ENCODE assay signal across 1 cellular context in the genomic region with DNA sequence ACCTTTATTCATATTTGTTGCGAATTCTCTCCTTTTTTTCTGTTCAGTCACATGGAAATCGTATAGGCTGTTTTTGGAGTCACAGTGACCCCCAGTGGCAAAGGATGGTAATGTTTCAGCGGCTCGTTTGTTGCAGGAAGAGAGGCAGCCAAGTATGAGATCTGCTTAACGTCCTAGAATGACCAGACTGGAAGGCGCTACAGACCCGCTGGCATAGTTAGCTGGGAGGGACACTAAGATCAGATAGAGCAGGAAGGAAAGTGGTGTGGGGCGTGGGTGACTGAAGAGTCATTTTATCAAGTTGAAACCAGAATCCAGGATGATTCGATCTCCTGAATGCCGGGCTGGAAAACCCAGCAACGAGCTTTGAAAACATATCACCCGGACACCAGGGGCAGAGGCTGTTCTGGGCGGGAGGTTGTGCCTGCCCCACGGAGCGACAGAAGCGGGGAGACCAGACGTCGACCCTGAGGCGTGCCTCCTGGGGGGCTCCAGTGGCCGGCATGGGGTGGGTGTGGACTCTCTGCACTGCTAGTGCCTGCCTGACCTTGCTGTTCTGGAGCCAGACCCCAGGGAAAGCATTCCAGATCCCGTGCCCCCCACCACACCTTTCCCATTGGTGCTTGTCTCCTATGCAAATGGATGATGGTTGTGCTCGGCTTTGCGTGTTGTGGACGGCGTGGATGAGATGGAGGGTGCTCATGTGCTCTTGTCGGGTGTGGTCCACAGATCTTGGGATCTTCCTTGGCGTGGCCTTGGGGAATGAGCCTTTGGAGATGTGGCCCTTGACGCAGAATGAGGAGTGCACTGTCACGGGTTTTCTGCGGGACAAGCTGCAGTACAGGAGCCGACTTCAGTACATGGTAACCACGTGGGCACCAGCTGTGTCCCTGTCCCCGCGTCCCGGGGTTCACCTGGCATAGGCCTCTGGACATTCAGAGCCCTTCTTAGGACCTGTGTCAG.
A peak's percentile ranks its signal among the peaks of the same experiment; 100 is the strongest.
TF ChIP-seq lines count a peak whose summit lies in the region.

No MANE protein-coding gene starts in this region.

TF ChIP-seq in HEK293, 187 proteins besides CTCF, POLR2A, EP300 and RAD21 (continued from another document and continues in another):
- TF ChIP-seq, protein P1, sequence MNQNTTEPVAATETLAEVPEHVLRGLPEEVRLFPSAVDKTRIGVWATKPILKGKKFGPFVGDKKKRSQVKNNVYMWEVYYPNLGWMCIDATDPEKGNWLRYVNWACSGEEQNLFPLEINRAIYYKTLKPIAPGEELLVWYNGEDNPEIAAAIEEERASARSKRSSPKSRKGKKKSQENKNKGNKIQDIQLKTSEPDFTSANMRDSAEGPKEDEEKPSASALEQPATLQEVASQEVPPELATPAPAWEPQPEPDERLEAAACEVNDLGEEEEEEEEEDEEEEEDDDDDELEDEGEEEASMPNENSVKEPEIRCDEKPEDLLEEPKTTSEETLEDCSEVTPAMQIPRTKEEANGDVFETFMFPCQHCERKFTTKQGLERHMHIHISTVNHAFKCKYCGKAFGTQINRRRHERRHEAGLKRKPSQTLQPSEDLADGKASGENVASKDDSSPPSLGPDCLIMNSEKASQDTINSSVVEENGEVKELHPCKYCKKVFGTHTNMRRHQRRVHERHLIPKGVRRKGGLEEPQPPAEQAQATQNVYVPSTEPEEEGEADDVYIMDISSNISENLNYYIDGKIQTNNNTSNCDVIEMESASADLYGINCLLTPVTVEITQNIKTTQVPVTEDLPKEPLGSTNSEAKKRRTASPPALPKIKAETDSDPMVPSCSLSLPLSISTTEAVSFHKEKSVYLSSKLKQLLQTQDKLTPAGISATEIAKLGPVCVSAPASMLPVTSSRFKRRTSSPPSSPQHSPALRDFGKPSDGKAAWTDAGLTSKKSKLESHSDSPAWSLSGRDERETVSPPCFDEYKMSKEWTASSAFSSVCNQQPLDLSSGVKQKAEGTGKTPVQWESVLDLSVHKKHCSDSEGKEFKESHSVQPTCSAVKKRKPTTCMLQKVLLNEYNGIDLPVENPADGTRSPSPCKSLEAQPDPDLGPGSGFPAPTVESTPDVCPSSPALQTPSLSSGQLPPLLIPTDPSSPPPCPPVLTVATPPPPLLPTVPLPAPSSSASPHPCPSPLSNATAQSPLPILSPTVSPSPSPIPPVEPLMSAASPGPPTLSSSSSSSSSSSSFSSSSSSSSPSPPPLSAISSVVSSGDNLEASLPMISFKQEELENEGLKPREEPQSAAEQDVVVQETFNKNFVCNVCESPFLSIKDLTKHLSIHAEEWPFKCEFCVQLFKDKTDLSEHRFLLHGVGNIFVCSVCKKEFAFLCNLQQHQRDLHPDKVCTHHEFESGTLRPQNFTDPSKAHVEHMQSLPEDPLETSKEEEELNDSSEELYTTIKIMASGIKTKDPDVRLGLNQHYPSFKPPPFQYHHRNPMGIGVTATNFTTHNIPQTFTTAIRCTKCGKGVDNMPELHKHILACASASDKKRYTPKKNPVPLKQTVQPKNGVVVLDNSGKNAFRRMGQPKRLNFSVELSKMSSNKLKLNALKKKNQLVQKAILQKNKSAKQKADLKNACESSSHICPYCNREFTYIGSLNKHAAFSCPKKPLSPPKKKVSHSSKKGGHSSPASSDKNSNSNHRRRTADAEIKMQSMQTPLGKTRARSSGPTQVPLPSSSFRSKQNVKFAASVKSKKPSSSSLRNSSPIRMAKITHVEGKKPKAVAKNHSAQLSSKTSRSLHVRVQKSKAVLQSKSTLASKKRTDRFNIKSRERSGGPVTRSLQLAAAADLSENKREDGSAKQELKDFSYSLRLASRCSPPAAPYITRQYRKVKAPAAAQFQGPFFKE (tag by site-specific recombination; IDR thresholded peaks at IDR 0.05; ENCODE audit: borderline replicate concordance) = no peak
- TF ChIP-seq ZNF626 (tag by site-specific recombination; IDR thresholded peaks at IDR 0.05) (no peak), ZNF777 (tag by site-specific recombination; IDR thresholded peaks at IDR 0.05; ENCODE audit: borderline replicate concordance) (0 out of 2 replicates have a peak, but pooled peaks have one; percentile 11), FEZF1 (tag by site-specific recombination; IDR thresholded peaks at IDR 0.05) (no peak), SCRT1 (tag by site-specific recombination; IDR thresholded peaks at IDR 0.05; ENCODE audit: borderline replicate concordance) (no peak), ZNF654 (tag by site-specific recombination; IDR thresholded peaks at IDR 0.05; ENCODE audit: low read depth) (peak; percentile 96), ZFP37 (tag by site-specific recombination; IDR thresholded peaks at IDR 0.05) (no peak), ZNF248 (tag by site-specific recombination; IDR thresholded peaks at IDR 0.05) (no peak), KLF9 (tag by site-specific recombination; IDR thresholded peaks at IDR 0.05; ENCODE audit: low read depth) (0 out of 2 replicates have a peak, but pooled peaks have one; percentile 23), ZNF664 (tag by site-specific recombination; IDR thresholded peaks at IDR 0.05) (no peak), ZNF266 (tag by site-specific recombination; IDR thresholded peaks at IDR 0.05; ENCODE audit: low read depth) (no peak), ZNF521 (tag by site-specific recombination; IDR thresholded peaks at IDR 0.05) (no peak), ZSCAN30 (tag by site-specific recombination; IDR thresholded peaks at IDR 0.05) (no peak), TSHZ1 (tag by site-specific recombination; IDR thresholded peaks at IDR 0.05; ENCODE audit: borderline replicate concordance) (no peak), IKZF3 (tag by site-specific recombination; IDR thresholded peaks at IDR 0.05) (no peak), OSR2 (tag by site-specific recombination; IDR thresholded peaks at IDR 0.05) (no peak), HOXA7 (CRISPR knock-in tag; IDR thresholded peaks at IDR 0.05; ENCODE audit: borderline replicate concordance) (no peak), KLF16 (tag by site-specific recombination; IDR thresholded peaks at IDR 0.05) (no peak), ZNF561 (tag by site-specific recombination; IDR thresholded peaks at IDR 0.05; ENCODE audit: borderline replicate concordance) (no peak), ZBTB26 (tag by site-specific recombination; optimal IDR thresholded peaks at IDR 0.05) (no peak), ZFP69B (tag by site-specific recombination; IDR thresholded peaks at IDR 0.05) (no peak), ZNF157 (tag by site-specific recombination; IDR thresholded peaks at IDR 0.05) (no peak), ZNF416 (tag by site-specific recombination; IDR thresholded peaks at IDR 0.05) (no peak), REST (tag by site-specific recombination; IDR thresholded peaks at IDR 0.05) (no peak), ZNF214 (tag by site-specific recombination; IDR thresholded peaks at IDR 0.05; ENCODE audit: borderline replicate concordance) (no peak), ZNF473 (tag by site-specific recombination; IDR thresholded peaks at IDR 0.05) (no peak), ZNF146 (tag by site-specific recombination; IDR thresholded peaks at IDR 0.05) (no peak), ATF2 (tag by site-specific recombination; IDR thresholded peaks at IDR 0.05; ENCODE audit: low read depth) (no peak), ZNF596 (tag by site-specific recombination; IDR thresholded peaks at IDR 0.05) (no peak), ZNF544 (tag by site-specific recombination; IDR thresholded peaks at IDR 0.05) (no peak), ZNF600 (tag by site-specific recombination; IDR thresholded peaks at IDR 0.05) (peak; percentile 65; the same call in 1 of the 2 replicates), ZNF549 (tag by site-specific recombination; IDR thresholded peaks at IDR 0.05) (no peak), ZFHX2 (tag by site-specific recombination; conservative IDR thresholded peaks at IDR 0.05) (no peak), ZBTB8A (tag by site-specific recombination; IDR thresholded peaks at IDR 0.05) (no peak), SCRT2 (tag by site-specific recombination; IDR thresholded peaks at IDR 0.05) (no peak)
- TF ChIP-seq, protein P2, sequence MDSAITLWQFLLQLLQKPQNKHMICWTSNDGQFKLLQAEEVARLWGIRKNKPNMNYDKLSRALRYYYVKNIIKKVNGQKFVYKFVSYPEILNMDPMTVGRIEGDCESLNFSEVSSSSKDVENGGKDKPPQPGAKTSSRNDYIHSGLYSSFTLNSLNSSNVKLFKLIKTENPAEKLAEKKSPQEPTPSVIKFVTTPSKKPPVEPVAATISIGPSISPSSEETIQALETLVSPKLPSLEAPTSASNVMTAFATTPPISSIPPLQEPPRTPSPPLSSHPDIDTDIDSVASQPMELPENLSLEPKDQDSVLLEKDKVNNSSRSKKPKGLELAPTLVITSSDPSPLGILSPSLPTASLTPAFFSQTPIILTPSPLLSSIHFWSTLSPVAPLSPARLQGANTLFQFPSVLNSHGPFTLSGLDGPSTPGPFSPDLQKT (IDR thresholded peaks at IDR 0.05; ENCODE audit: borderline replicate concordance, low read depth, low read length) = no peak
- TF ChIP-seq, protein P3, sequence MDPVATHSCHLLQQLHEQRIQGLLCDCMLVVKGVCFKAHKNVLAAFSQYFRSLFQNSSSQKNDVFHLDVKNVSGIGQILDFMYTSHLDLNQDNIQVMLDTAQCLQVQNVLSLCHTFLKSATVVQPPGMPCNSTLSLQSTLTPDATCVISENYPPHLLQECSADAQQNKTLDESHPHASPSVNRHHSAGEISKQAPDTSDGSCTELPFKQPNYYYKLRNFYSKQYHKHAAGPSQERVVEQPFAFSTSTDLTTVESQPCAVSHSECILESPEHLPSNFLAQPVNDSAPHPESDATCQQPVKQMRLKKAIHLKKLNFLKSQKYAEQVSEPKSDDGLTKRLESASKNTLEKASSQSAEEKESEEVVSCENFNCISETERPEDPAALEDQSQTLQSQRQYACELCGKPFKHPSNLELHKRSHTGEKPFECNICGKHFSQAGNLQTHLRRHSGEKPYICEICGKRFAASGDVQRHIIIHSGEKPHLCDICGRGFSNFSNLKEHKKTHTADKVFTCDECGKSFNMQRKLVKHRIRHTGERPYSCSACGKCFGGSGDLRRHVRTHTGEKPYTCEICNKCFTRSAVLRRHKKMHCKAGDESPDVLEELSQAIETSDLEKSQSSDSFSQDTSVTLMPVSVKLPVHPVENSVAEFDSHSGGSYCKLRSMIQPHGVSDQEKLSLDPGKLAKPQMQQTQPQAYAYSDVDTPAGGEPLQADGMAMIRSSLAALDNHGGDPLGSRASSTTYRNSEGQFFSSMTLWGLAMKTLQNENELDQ (tag by site-specific recombination; IDR thresholded peaks at IDR 0.05; ENCODE audit: low read depth) = no peak
